8 cellular contexts compared by ENCODE assay signal in genomic region chr17:14813649-14814048, GRCh38.
A peak's percentile ranks its signal among the peaks of the same experiment; 100 is the strongest.
DNase-seq lines count a peak whose midpoint lies in the region; ATAC-seq and TF ChIP-seq lines count a peak whose summit lies in the region.

No MANE protein-coding gene starts in this region.

- H3K4me3 ChIP-seq in HFF-Myc (replicated peaks; ENCODE audit: low read depth, low read length) (no peak overlapping the region), left lung (no peak overlapping the region)

- H3K4me1 ChIP-seq in left lung: no peaks in the 10 kb centered on the region

- TF ChIP-seq CTCF in HFF-Myc (IDR thresholded peaks at IDR 0.05; ENCODE audit: low read depth, low read length, missing control alignments): peak; percentile 30
- TF ChIP-seq CTCF in left lung (IDR thresholded peaks at IDR 0.05): peak; percentile 13 to 41

- peaks cover 0 to under 1% of the 10 kb centered on the region in 2 donors for H3K9me3 ChIP-seq in left lung

- H3K36me3 ChIP-seq in left lung: no peaks in the 10 kb centered on the region

- H3K27me3 ChIP-seq in left lung: no peaks in the 10 kb centered on the region

- intact Hi-C loops in left lung (cut with DNase I): no loop called here

- no peak overlapping the region for H3K27ac ChIP-seq in left lung

- peak; percentile 74 for ATAC-seq in left lung

- DNase-seq in COLO829 (ENCODE audit: low spot score): peak; percentile 51
- DNase-seq in HFF-Myc (ENCODE audit: extremely low read depth, low read depth): no peak
- peak; percentile 24 for DNase-seq in UCSD-AML1 (lab: John Stamatoyannopoulos, UW; ENCODE audit: unreplicated experiment)
- DNase-seq in left lung: peak; percentile 39 to 87
- no peak for DNase-seq in NCI-H1092 treated with DMSO at 0.1 percent for 48 hours (lab: John Stamatoyannopoulos, UW)
- no peak for DNase-seq in mesenteric fat pad (ENCODE audit: low spot score)
- no peak for DNase-seq in inferior parietal cortex (ENCODE audit: extremely low spot score)
- no peak for DNase-seq in hepatic stellate cell (ENCODE audit: low spot score)

Comparison
In these comparisons a context has a peak if more than half of its experiments do, and no peak if none do; other contexts are left out.
1. DNase-seq: peak in COLO829 (single experiment), UCSD-AML1 (single experiment) and left lung (2 of 2); none in HFF-Myc (single experiment), NCI-H1092 treated with DMSO at 0.1 percent for 48 hours (single experiment), mesenteric fat pad (single experiment), inferior parietal cortex (single experiment) and hepatic stellate cell (single experiment).